18 cellular contexts compared by ENCODE assay signal in the genomic region with DNA sequence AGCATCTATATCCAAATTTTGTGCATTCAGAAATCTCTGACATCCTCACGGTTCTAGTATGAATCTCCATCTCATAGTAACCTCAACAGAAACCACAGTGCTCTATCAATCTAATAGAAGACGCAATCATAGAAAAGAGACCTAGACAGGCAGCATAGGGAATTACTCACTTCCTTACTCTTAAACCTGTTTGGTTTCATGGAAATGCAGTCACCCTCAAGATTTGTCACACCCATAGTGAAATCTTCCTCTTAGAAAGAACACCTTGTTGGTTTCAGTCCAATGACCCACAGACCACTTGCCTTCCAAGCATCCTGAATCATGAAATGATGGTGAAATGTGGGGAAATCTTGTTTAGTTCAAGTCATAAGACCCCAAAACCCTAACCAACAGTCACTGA.
DNase-seq lines count a peak whose midpoint lies in the region; ATAC-seq, FAIRE-seq and TF ChIP-seq lines count a peak whose summit lies in the region.
"Had no signal": no experiment of that assay in that cellular context is flagged by ENCODE, and none has a peak within 500 bp of the region (broad histone marks: within the 10 kb centered on the region; RNA-seq: fewer than 3 reads in every experiment).

No MANE protein-coding gene starts in this region.

- no peak overlapping the region for H3K4me3 Mint-ChIP-seq in activated T-cell treated with anti-CD3 and anti-CD28 coated beads, Interleukin-2, amount 50 U/mL, for 24 hours
- H3K4me3 Mint-ChIP-seq in stimulated activated memory B cell treated with anti-CD40 and anti-IgM and Interleukin-4, amounts not matched to agents 10 μg/mL and 1 μg/mL and 100 μg/mL, for 72 hours = no peak overlapping the region
- H3K4me3 Mint-ChIP-seq: CD14-positive monocyte had no signal

- no peak overlapping the region for H3K4me3 ChIP-seq in epithelial cell of esophagus (ENCODE audit: low read length)
- H3K4me3 ChIP-seq: A549 had no signal

- no peak for TF ChIP-seq CTCF in epithelial cell of esophagus (IDR thresholded peaks at IDR 0.05; ENCODE audit: insufficient read depth, low read depth, low read length, missing control alignments)

- no peak for DNase-seq in activated T-cell treated with anti-CD3 and anti-CD28 coated beads, Interleukin-2, amount 50 U/mL, for 24 hours
- no peak for DNase-seq in activated T-cell treated with anti-CD3 and anti-CD28 coated beads, Interleukin-2, amount 50 U/mL, for 48 hours
- DNase-seq in RCC 7860 (ENCODE audit: low spot score) (peak; percentile 54), epithelial cell of esophagus (ENCODE audit: low read depth) (peak; percentile 90), islet precursor cell (no peak)
- no peak for DNase-seq in stimulated activated naive CD8-positive, alpha-beta T cell treated with anti-CD3 and anti-CD28 coated beads, Interleukin-15, Interleukin-2, amounts not matched to agents 100 U/mL and 50 U/mL, for 24 hours
- DNase-seq: DMS53, H7, IMR-90, Kasumi-1, NCI-H187 treated with DMSO at 0.1 percent for 48 hours, NCI-H2171, NCI-H446 treated with DMSO at 0.1 percent for 48 hours, NCI-H748 treated with DMSO at 0.1 percent for 48 hours had no signal

- H3K27ac Mint-ChIP-seq in activated T-cell treated with anti-CD3 and anti-CD28 coated beads, Interleukin-2, amount 50 U/mL, for 24 hours = peak overlapping the region; percentile 83
- no peak overlapping the region for H3K27ac Mint-ChIP-seq in stimulated activated memory B cell treated with anti-CD40 and anti-IgM and Interleukin-4, amounts not matched to agents 10 μg/mL and 1 μg/mL and 100 μg/mL, for 72 hours
- H3K27ac Mint-ChIP-seq: CD14-positive monocyte had no signal

- no peaks in the 10 kb centered on the region for H3K9me3 Mint-ChIP-seq in activated T-cell treated with anti-CD3 and anti-CD28 coated beads, Interleukin-2, amount 50 U/mL, for 24 hours
- H3K9me3 Mint-ChIP-seq in stimulated activated memory B cell treated with anti-CD40 and anti-IgM and Interleukin-4, amounts not matched to agents 10 μg/mL and 1 μg/mL and 100 μg/mL, for 72 hours = peaks cover 2% of the 10 kb centered on the region

- peaks cover 13% of the 10 kb centered on the region for H3K4me1 Mint-ChIP-seq in activated T-cell treated with anti-CD3 and anti-CD28 coated beads, Interleukin-2, amount 50 U/mL, for 24 hours (ENCODE audit: low read depth)
- no peaks in the 10 kb centered on the region for H3K4me1 Mint-ChIP-seq in stimulated activated memory B cell treated with anti-CD40 and anti-IgM and Interleukin-4, amounts not matched to agents 10 μg/mL and 1 μg/mL and 100 μg/mL, for 72 hours

- no peaks in the 10 kb centered on the region for H3K36me3 Mint-ChIP-seq in activated T-cell treated with anti-CD3 and anti-CD28 coated beads, Interleukin-2, amount 50 U/mL, for 24 hours (ENCODE audit: low read depth)
- H3K36me3 Mint-ChIP-seq in stimulated activated memory B cell treated with anti-CD40 and anti-IgM and Interleukin-4, amounts not matched to agents 10 μg/mL and 1 μg/mL and 100 μg/mL, for 72 hours = no peaks in the 10 kb centered on the region
- H3K36me3 Mint-ChIP-seq: CD14-positive monocyte had no signal

- peak; percentile 65 for ATAC-seq in stimulated activated naive CD8-positive, alpha-beta T cell treated with anti-CD3 and anti-CD28 coated beads, Interleukin-15, Interleukin-2, amounts not matched to agents 100 U/mL and 50 U/mL, for 24 hours
- ATAC-seq in stimulated activated memory B cell treated with anti-CD40 and anti-IgM and Interleukin-4, amounts not matched to agents 10 μg/mL and 1 μg/mL and 100 μg/mL, for 72 hours = no peak
- ATAC-seq: A549, Panc1 had no signal

- FAIRE-seq in RCC 7860 (lab: Jason Lieb, UNC) = no peak
- FAIRE-seq: A549 had no signal

- H3K27me3 Mint-ChIP-seq in activated T-cell treated with anti-CD3 and anti-CD28 coated beads, Interleukin-2, amount 50 U/mL, for 24 hours = peaks cover 6% of the 10 kb centered on the region
- H3K27me3 Mint-ChIP-seq in stimulated activated memory B cell treated with anti-CD40 and anti-IgM and Interleukin-4, amounts not matched to agents 10 μg/mL and 1 μg/mL and 100 μg/mL, for 72 hours = peaks cover 38% of the 10 kb centered on the region

Comparison
In these comparisons a context has a peak if more than half of its experiments do, and no peak if none do; other contexts are left out.
1. DNase-seq: peak in RCC 7860 (single experiment) and epithelial cell of esophagus (single experiment); none in activated T-cell treated with anti-CD3 and anti-CD28 coated beads, Interleukin-2, amount 50 U/mL, for 24 hours (single experiment), activated T-cell treated with anti-CD3 and anti-CD28 coated beads, Interleukin-2, amount 50 U/mL, for 48 hours (0 of 2), stimulated activated naive CD8-positive, alpha-beta T cell treated with anti-CD3 and anti-CD28 coated beads, Interleukin-15, Interleukin-2, amounts not matched to agents 100 U/mL and 50 U/mL, for 24 hours (single experiment) and islet precursor cell (single experiment).